In the genomic region with DNA sequence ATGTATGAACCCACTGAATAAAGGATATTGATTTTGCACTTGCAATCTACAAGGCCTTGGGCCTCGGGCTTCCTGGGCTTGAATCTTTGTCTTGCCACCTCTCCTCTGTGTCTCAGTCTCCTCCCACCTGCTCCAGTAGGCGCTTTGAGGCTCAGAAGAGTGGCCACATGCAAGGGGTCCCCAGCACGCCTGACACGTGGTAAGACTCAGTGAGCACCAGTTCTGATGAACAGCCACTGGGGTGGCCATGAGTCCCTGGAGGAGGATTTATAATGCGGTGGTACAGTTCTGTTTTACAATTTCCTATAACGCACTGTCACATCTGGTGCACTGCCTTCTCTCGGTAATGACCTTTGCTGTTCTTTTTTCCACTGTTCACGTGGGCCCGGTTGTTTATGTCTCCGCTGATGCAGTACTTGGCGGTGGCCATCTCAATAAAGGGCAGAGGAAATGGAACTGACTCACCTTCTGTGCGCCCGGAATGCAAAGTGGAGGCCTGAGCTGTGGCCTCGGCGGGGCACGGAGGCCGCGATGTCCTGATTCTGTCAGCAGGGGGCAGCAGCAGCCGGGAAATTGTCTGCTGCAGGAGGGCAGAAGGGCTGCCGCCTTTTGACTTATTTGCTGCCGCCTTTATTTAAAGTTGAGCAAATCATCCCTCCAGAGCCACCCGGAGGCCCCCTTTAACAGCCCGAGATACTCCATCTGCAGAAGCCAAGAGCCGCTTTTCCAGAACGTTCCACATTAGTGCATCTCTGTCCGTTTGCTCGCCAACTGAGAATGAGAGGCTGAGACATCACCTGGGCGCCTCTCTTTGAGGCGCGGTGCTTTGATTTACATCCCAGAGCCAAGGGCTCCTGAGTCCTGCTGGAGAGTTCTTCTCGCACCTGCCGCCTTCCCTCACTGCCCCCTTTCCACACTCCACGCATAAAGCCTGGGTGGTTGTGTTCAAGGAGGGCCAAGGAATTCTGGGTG, we compare ENCODE assay signal across 8 cellular contexts. TPM values are rescaled to one million over a fixed set of nuclear protein-coding genes. Genes with fewer than 3 reads are reported as not detected.
A peak's percentile ranks its signal among the peaks of the same experiment; 100 is the strongest.
DNase-seq lines count a peak whose midpoint lies in the region; ATAC-seq and TF ChIP-seq lines count a peak whose summit lies in the region.

No MANE protein-coding gene starts in this region.

- DNase-seq in AG09309 (ENCODE audit: low read depth) (peak; percentile 48), HuH-7 (ENCODE audit: low spot score) (peak; percentile 87), SK-N-DZ (ENCODE audit: low spot score) (peak; percentile 47), globus pallidus (ENCODE audit: low spot score) (peak; percentile 51), osteoblast (ENCODE audit: insufficient read length, low spot score, missing footprints) (peak; percentile 97), suprapubic skin (ENCODE audit: low spot score in 2 of 2) (peak; percentile 84 to 86)
- peak; percentile 72 to 85 (median 82) for DNase-seq in activated naive CD4-positive, alpha-beta T cell (lab: John Stamatoyannopoulos, UW)

- no peaks in the 10 kb centered on the region for H3K9me3 ChIP-seq in osteoblast (ENCODE audit: low read depth, low read length)
- H3K9me3 ChIP-seq in suprapubic skin: no peaks in the 10 kb centered on the region

- peak; percentile 59 for ATAC-seq in GM18861 (IDR thresholded peaks at IDR 0.05; ENCODE audit: unreplicated experiment)

- H3K36me3 ChIP-seq in osteoblast (ENCODE audit: insufficient read depth, low read length) (no peaks in the 10 kb centered on the region), suprapubic skin (no peaks in the 10 kb centered on the region)

- no peak for TF ChIP-seq POLR2A in suprapubic skin (IDR thresholded peaks at IDR 0.05)

- H3K4me2 ChIP-seq in osteoblast (ENCODE audit: insufficient read depth, low read length): peak overlapping the region; percentile 28

- H4K20me1 ChIP-seq in osteoblast (ENCODE audit: insufficient read depth, low read length): peaks cover 3% of the 10 kb centered on the region

- H2AFZ ChIP-seq in osteoblast (ENCODE audit: low read length): peak overlapping the region; percentile 63

- H3K4me1 ChIP-seq in osteoblast (ENCODE audit: insufficient read depth, low read length) (peaks cover 4% of the 10 kb centered on the region), suprapubic skin (peaks cover 8% of the 10 kb centered on the region)

- H3K79me2 ChIP-seq in osteoblast (ENCODE audit: insufficient read depth, low read length): no peaks in the 10 kb centered on the region

- H3K4me3 ChIP-seq in AG09309 (ENCODE audit: control insufficient read depth, low read depth, low read length) (no peak overlapping the region), osteoblast (ENCODE audit: insufficient read depth, low read length) (no peak overlapping the region), suprapubic skin (no peak overlapping the region)

- TF ChIP-seq CTCF in AG09309 (IDR thresholded peaks at IDR 0.05; ENCODE audit: control insufficient read depth, insufficient read depth, low read depth, low read length, missing control alignments): peak; percentile 91
- peak; percentile 95 for TF ChIP-seq CTCF in osteoblast (IDR thresholded peaks at IDR 0.05; ENCODE audit: extremely low read depth, low read depth, low read length)
- TF ChIP-seq CTCF in suprapubic skin (IDR thresholded peaks at IDR 0.05): peak; percentile 91 to 92

- H3K27me3 ChIP-seq in osteoblast (ENCODE audit: insufficient read depth, low read length): peaks cover 33% of the 10 kb centered on the region
- H3K27me3 ChIP-seq in suprapubic skin: peaks cover 20% of the 10 kb centered on the region

- 21% methylated on average over 30 of the region's 33 CpGs for WGBS in suprapubic skin

- H3K27ac ChIP-seq in osteoblast (ENCODE audit: low read depth, low read length) (no peak overlapping the region), suprapubic skin (no peak overlapping the region)

- TF ChIP-seq EP300 in suprapubic skin (IDR thresholded peaks at IDR 0.05): no peak

RNA-seq across cellular contexts. Expression of a gene that starts 6.0 kb away (rescaled TPM):
- 30.7 and 34.6 TPM in 2 replicates for polyA plus RNA-seq in SK-N-DZ (2014; cell fraction: cytosol; rRNA removed)
- 42.5 and 77.0 TPM in 2 replicates for polyA plus RNA-seq in SK-N-DZ (2014; cell fraction: nucleus; rRNA removed)
- 22.1 and 27.4 TPM in 2 replicates for total RNA-seq in osteoblast
- total RNA-seq in suprapubic skin: 10 to 100 TPM in 2 of 4 donors, 1 to 10 TPM in 2; 8.2 to 29.0 (median 17.7) TPM

RNA-seq across cellular contexts. Expression of a gene that starts 34.9 kb away (rescaled TPM):
- polyA plus RNA-seq in SK-N-DZ (2014; cell fraction: cytosol; rRNA removed): not detected in 2 replicates
- not detected in 2 replicates for polyA plus RNA-seq in SK-N-DZ (2014; cell fraction: nucleus; rRNA removed)
- total RNA-seq in osteoblast: not detected in 2 replicates
- total RNA-seq in suprapubic skin: not detected

Comparison
In these comparisons a context has a peak if more than half of its experiments do, and no peak if none do; other contexts are left out.
1. DNase-seq: peak in every context shown above with its lines; median percentile 97 in osteoblast; 87 in HuH-7; 85 in suprapubic skin; 82 in activated naive CD4-positive, alpha-beta T cell; 51 in globus pallidus; 48 in AG09309; 47 in SK-N-DZ.